10 cellular contexts compared by ENCODE assay signal in genomic region chr19:5436101-5436947, GRCh38.
A peak's percentile ranks its signal among the peaks of the same experiment; 100 is the strongest.
DNase-seq lines count a peak whose midpoint lies in the region; ATAC-seq and TF ChIP-seq lines count a peak whose summit lies in the region.
"Had no signal": no experiment of that assay in that cellular context is flagged by ENCODE, and none has a peak within 500 bp of the region (broad histone marks: within the 10 kb centered on the region; RNA-seq: fewer than 3 reads in every experiment).

No MANE protein-coding gene starts in this region.

- H3K27ac Mint-ChIP-seq in nephron, result no peak overlapping the region

- H3K36me3 Mint-ChIP-seq in nephron (ENCODE audit: low read depth), result no peaks in the 10 kb centered on the region

- peak overlapping the region in 1 of 2 donors; percentile 23 for H3K4me3 ChIP-seq in cardiac fibroblast (replicated peaks in 1 of 2; ENCODE audit: low read depth in 2 of 2, low read length in 2 of 2)
- H3K4me3 ChIP-seq: thoracic aorta had no signal

- no peak for ATAC-seq in HG03280 (IDR thresholded peaks at IDR 0.05; ENCODE audit: unreplicated experiment)
- no peak for ATAC-seq in GM21367 (IDR thresholded peaks at IDR 0.05; ENCODE audit: unreplicated experiment)

- H3K4me3 Mint-ChIP-seq in nephron, result peak overlapping the region; percentile 48 to 74 (median 67)

- no peaks in the 10 kb centered on the region for H3K4me1 Mint-ChIP-seq in nephron

- TF ChIP-seq CTCF in cardiac fibroblast (IDR thresholded peaks at IDR 0.05; ENCODE audit: low read depth, low read length), result no peak
- TF ChIP-seq CTCF in nephron (IDR thresholded peaks at IDR 0.05; ENCODE audit: unreplicated experiment in 3 of 3), result no peak

- DNase-seq in EH (ENCODE audit: low read depth) (peak; percentile 72), NCI-H1105 treated with DMSO at 0.1 percent for 48 hours (lab: John Stamatoyannopoulos, UW) (peak; percentile 53), cardiac fibroblast (ENCODE audit: low read depth in 2 of 2) (peak; percentile 14 to 41), UCSD-AML1 (lab: John Stamatoyannopoulos, UW; ENCODE audit: unreplicated experiment) (no peak)
- no peak for DNase-seq in effector CD4-positive, alpha-beta T cell
- DNase-seq: aorta had no signal

- peaks cover 58% of the 10 kb centered on the region for H3K27me3 Mint-ChIP-seq in nephron (ENCODE audit: low read depth)

- peaks cover 2% of the 10 kb centered on the region for H3K9me3 Mint-ChIP-seq in nephron

Comparison
In these comparisons a context has a peak if more than half of its experiments do, and no peak if none do; other contexts are left out.
1. DNase-seq: peak in EH (single experiment), NCI-H1105 treated with DMSO at 0.1 percent for 48 hours (single experiment) and cardiac fibroblast (2 of 2); none in effector CD4-positive, alpha-beta T cell (single experiment) and UCSD-AML1 (single experiment).